ENCODE assay signal across 8 cellular contexts in the genomic region with DNA sequence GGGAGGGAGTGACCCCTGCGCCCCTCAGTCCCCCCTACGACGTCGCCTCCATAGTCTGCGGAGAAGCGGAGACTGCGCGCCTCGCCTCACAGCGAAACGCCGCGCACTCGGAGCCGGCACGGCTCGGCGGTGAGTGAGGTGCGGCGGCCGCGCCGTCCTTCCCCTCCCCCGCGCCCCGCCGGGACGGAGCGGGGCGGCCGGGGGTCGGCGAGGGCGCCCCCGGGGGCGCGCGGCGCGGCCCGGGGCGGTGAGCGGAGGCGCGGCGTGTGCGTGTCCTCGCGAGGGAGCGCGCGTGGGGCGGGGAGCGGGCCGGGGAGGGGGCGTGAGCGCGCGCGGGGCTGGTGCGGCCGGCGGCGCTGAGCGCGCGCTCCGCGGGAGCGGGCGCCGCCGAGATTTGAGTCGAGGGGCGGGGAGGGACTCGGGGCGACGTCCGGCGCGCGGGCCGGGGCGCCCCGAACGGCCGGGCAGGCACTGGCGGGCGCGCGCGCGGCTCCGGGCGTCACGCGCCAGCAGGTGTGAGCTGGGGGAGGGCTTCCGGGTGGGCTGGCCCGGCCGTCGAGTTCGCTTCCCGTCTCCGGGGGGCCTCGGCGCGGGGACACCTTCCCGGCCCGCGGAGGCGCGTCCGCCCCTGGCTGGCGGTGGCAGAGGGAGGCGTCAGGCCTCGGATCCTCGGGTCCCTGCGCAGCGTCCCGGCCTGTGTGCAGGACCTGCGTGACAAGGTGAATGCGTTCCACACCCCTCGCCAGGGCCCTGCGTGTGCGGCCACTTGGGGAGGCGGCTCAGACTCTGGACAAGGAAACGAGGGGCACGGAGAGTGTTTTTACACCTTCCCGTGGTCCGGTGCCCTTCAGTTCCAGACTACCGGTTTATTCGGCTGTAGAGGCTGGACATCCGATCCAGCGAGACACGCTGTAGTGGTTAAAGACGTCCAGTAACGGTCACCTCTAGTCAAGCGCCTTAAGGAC. TPM values are rescaled to one million over a fixed set of nuclear protein-coding genes. Genes with fewer than 3 reads are reported as not detected.
A peak's percentile ranks its signal among the peaks of the same experiment; 100 is the strongest.
DNase-seq lines count a peak whose midpoint lies in the region; ATAC-seq and TF ChIP-seq lines count a peak whose summit lies in the region.

No MANE protein-coding gene starts in this region.

- peak overlapping the region; percentile 97 for H3K4me3 Mint-ChIP-seq in neural crest cell
- peak overlapping the region; percentile 86 to 97 for H3K4me3 Mint-ChIP-seq in stimulated activated naive CD8-positive, alpha-beta T cell treated with anti-CD3 and anti-CD28 coated beads, Interleukin-15, amount 100 ng/mL, for 72 hours

- TF ChIP-seq CTCF in fibroblast of the aortic adventitia (IDR thresholded peaks at IDR 0.05; ENCODE audit: insufficient read depth, low read length) (no peak), neural crest cell (conservative IDR thresholded peaks at IDR 0.05) (no peak)

- H3K4me3 ChIP-seq in fibroblast of the aortic adventitia (ENCODE audit: low read depth, low read length): peak overlapping the region; percentile 90

- H3K4me1 Mint-ChIP-seq in neural crest cell: peaks cover 22% of the 10 kb centered on the region
- H3K4me1 Mint-ChIP-seq in stimulated activated naive CD8-positive, alpha-beta T cell treated with anti-CD3 and anti-CD28 coated beads, Interleukin-15, amount 100 ng/mL, for 72 hours: peaks cover 51% of the 10 kb centered on the region

- no peaks in the 10 kb centered on the region for H3K9me3 Mint-ChIP-seq in neural crest cell
- H3K9me3 Mint-ChIP-seq in stimulated activated naive CD8-positive, alpha-beta T cell treated with anti-CD3 and anti-CD28 coated beads, Interleukin-15, amount 100 ng/mL, for 72 hours: no peaks in the 10 kb centered on the region

- peak; percentile 34 for ATAC-seq in HG02763 (IDR thresholded peaks at IDR 0.05; ENCODE audit: unreplicated experiment)
- peak; percentile 29 for ATAC-seq in stimulated activated naive CD8-positive, alpha-beta T cell treated with anti-CD3 and anti-CD28 coated beads, Interleukin-15, amount 100 ng/mL, for 72 hours

- peaks cover 74% of the 10 kb centered on the region for H3K27me3 Mint-ChIP-seq in neural crest cell (ENCODE audit: low read depth)
- no peaks in the 10 kb centered on the region for H3K27me3 Mint-ChIP-seq in stimulated activated naive CD8-positive, alpha-beta T cell treated with anti-CD3 and anti-CD28 coated beads, Interleukin-15, amount 100 ng/mL, for 72 hours

- H3K36me3 Mint-ChIP-seq in neural crest cell (ENCODE audit: low read depth): no peaks in the 10 kb centered on the region

- peak overlapping the region; percentile 99 for H3K27ac Mint-ChIP-seq in neural crest cell (ENCODE audit: unreplicated experiment)
- peak overlapping the region; percentile 100 for H3K27ac Mint-ChIP-seq in stimulated activated naive CD8-positive, alpha-beta T cell treated with anti-CD3 and anti-CD28 coated beads, Interleukin-15, amount 100 ng/mL, for 72 hours

- DNase-seq in DMS 273 (lab: John Stamatoyannopoulos, UW; ENCODE audit: unreplicated experiment) (peak; percentile 65), DMS 273 treated with DMSO at 0.1 percent for 48 hours (lab: John Stamatoyannopoulos, UW) (no peak), NOMO-1 treated with dmso at 0.1 percent for 144 hours (lab: John Stamatoyannopoulos, UW; ENCODE audit: unreplicated experiment) (peak; percentile 27), fibroblast of the aortic adventitia (ENCODE audit: low read depth) (peak; percentile 24), neural crest cell (ENCODE audit: low read depth, low spot score) (no peak)
- DNase-seq in activated T-cell treated with anti-CD3 and anti-CD28 coated beads, Interleukin-2, amount 50 U/mL, for 48 hours: peak; percentile 80 to 85
- DNase-seq in stimulated activated naive CD8-positive, alpha-beta T cell treated with anti-CD3 and anti-CD28 coated beads, Interleukin-15, amount 100 ng/mL, for 72 hours: peak; percentile 78 to 79

RNA-seq across cellular contexts. Expression of a gene that starts 50.4 kb away (rescaled TPM):
- not detected in 2 replicates for total RNA-seq in fibroblast of the aortic adventitia (ENCODE audit: low replicate concordance)
- total RNA-seq in neural crest cell: 2.8 and 3.1 TPM in 2 replicates

Comparison
In these comparisons a context has a peak if more than half of its experiments do, and no peak if none do; other contexts are left out.
1. DNase-seq: peak in DMS 273 (single experiment), NOMO-1 treated with dmso at 0.1 percent for 144 hours (single experiment), activated T-cell treated with anti-CD3 and anti-CD28 coated beads, Interleukin-2, amount 50 U/mL, for 48 hours (2 of 2), fibroblast of the aortic adventitia (single experiment) and stimulated activated naive CD8-positive, alpha-beta T cell treated with anti-CD3 and anti-CD28 coated beads, Interleukin-15, amount 100 ng/mL, for 72 hours (2 of 2); none in DMS 273 treated with DMSO at 0.1 percent for 48 hours (single experiment) and neural crest cell (single experiment).